In genomic region chr2:81078102-81078501, GRCh38 we compare ENCODE assay signal across 19 cellular contexts.
DNase-seq lines count a peak whose midpoint lies in the region; ATAC-seq and TF ChIP-seq lines count a peak whose summit lies in the region.
"Had no signal": no experiment of that assay in that cellular context is flagged by ENCODE, and none has a peak within 500 bp of the region (broad histone marks: within the 10 kb centered on the region; RNA-seq: fewer than 3 reads in every experiment).

No MANE protein-coding gene starts in this region.

- no peak overlapping the region for H2AK5ac ChIP-seq in trophoblast cell (ENCODE audit: low read length)

- H3K27ac Mint-ChIP-seq in GM23338 (peak overlapping the region; percentile 66; the same call in 1 of the 2 replicates), WTC11 (peak overlapping the region; percentile 97), neural progenitor cell (no peak overlapping the region)
- H3K27ac Mint-ChIP-seq: CD4-positive, alpha-beta T cell had no signal

- intact Hi-C loops in posterior cingulate gyrus (cut with DNase I), result no loop called here

- H3F3A ChIP-seq in GM23338 (replicated peaks; ENCODE audit: low read depth) (no peaks in the 10 kb centered on the region), neural progenitor cell (ENCODE audit: low read depth) (peaks cover 10% of the 10 kb centered on the region)

- CTCF ChIA-PET in WTC11 (lab: Charles Lee), result no interaction called here

- no peak overlapping the region for H3K18ac ChIP-seq in trophoblast cell (ENCODE audit: low read length)

- no peak overlapping the region for H2BK120ac ChIP-seq in trophoblast cell (ENCODE audit: insufficient read depth, low read length, poor library complexity)

- no peak for ATAC-seq in GM23338
- ATAC-seq in WTC11, result no peak
- ATAC-seq in GM19324 (IDR thresholded peaks at IDR 0.05; ENCODE audit: low FRiP score, unreplicated experiment), result no peak

- no peaks in the 10 kb centered on the region for H3K79me2 ChIP-seq in GM23338 (replicated peaks; ENCODE audit: insufficient read depth)
- H3K79me2 ChIP-seq in neural progenitor cell (ENCODE audit: low read depth), result no peaks in the 10 kb centered on the region
- no peaks in the 10 kb centered on the region for H3K79me2 ChIP-seq in trophoblast cell (ENCODE audit: control insufficient read depth, insufficient read depth, low read length, poor library complexity)

- no peaks in the 10 kb centered on the region for H3K36me3 Mint-ChIP-seq in GM23338 (ENCODE audit: low read depth)
- H3K36me3 Mint-ChIP-seq in WTC11, result no peaks in the 10 kb centered on the region
- no peaks in the 10 kb centered on the region for H3K36me3 Mint-ChIP-seq in neural progenitor cell

- H4K8ac ChIP-seq in trophoblast cell (ENCODE audit: low read depth, low read length), result no peak overlapping the region

- no CpG with 5 or more reads among the region's 4 CpGs for WGBS in trophoblast cell (ENCODE audit: extremely low coverage, insufficient coverage, insufficient read length)

- no peak overlapping the region for H4K12ac ChIP-seq in trophoblast cell (ENCODE audit: low read depth, low read length)

- H4K20me1 ChIP-seq in GM23338 (replicated peaks; ENCODE audit: insufficient read depth) (no peaks in the 10 kb centered on the region), neural progenitor cell (ENCODE audit: low read depth) (no peaks in the 10 kb centered on the region)

- peak overlapping the region; percentile 21 for H3K27ac ChIP-seq in GM23338 (ENCODE audit: low read depth)
- H3K27ac ChIP-seq in HUES6 (ENCODE audit: low read depth, low read length), result peak overlapping the region; percentile 69
- H3K27ac ChIP-seq in neural progenitor cell, result no peak overlapping the region
- no peak overlapping the region for H3K27ac ChIP-seq in trophoblast cell (ENCODE audit: low read depth, low read length)
- H3K27ac ChIP-seq: HL-60, KMS-11 had no signal

- TF ChIP-seq CTCF in GM23338 (conservative IDR thresholded peaks at IDR 0.05; ENCODE audit: low read depth in 2 of 2) (no peak), WTC11 (IDR thresholded peaks at IDR 0.05) (no peak), neural progenitor cell (IDR thresholded peaks at IDR 0.05) (no peak)

- H3K4me1 Mint-ChIP-seq in GM23338, result peaks cover 43% of the 10 kb centered on the region
- H3K4me1 Mint-ChIP-seq in WTC11, result peaks cover 45% of the 10 kb centered on the region
- H3K4me1 Mint-ChIP-seq in neural progenitor cell, result peaks cover 9% of the 10 kb centered on the region

- no peak for DNase-seq in GM23338 (ENCODE audit: low spot score)
- DNase-seq in WTC11 (ENCODE audit: low spot score), result no peak
- DNase-seq in neural progenitor cell (ENCODE audit: low spot score), result no peak
- DNase-seq in trophoblast cell, result no peak
- no peak for DNase-seq in posterior cingulate gyrus
- DNase-seq in glomerular visceral epithelial cell (ENCODE audit: extremely low spot score), result no peak
- DNase-seq: ACHN; BE2C; C1 segment of cervical spinal cord; Caco-2; CD4-positive, alpha-beta T cell; DMS153; DMS79; GF-D8; HCEC 1CT had no signal

- H2BK12ac ChIP-seq in trophoblast cell (ENCODE audit: low read length), result no peak overlapping the region

- H4K91ac ChIP-seq in trophoblast cell (ENCODE audit: low read depth, low read length), result no peak overlapping the region

- H3K27me3 Mint-ChIP-seq in GM23338 (ENCODE audit: insufficient read depth, low read depth, poor library complexity) (no peaks in the 10 kb centered on the region), WTC11 (ENCODE audit: low read depth) (no peaks in the 10 kb centered on the region), neural progenitor cell (ENCODE audit: insufficient read depth, low read depth) (no peaks in the 10 kb centered on the region)
- H3K27me3 Mint-ChIP-seq: CD4-positive, alpha-beta T cell had no signal

- H3K9me2 ChIP-seq in GM23338 (ENCODE audit: insufficient read depth), result no peaks in the 10 kb centered on the region

- H3K4me1 ChIP-seq in GM23338 (ENCODE audit: insufficient read depth) (peaks cover 38% of the 10 kb centered on the region), HUES6 (ENCODE audit: control insufficient read depth, insufficient read depth, low read length) (peaks cover 37% of the 10 kb centered on the region), neural progenitor cell (peaks cover 6% of the 10 kb centered on the region), trophoblast cell (ENCODE audit: control insufficient read depth in 1 of 2, insufficient read depth in 2 of 2, low read length in 2 of 2) (no peaks in the 10 kb centered on the region)
- H3K4me1 ChIP-seq: BE2C, Caco-2 had no signal

- H3K23ac ChIP-seq in trophoblast cell (ENCODE audit: low read length), result no peak overlapping the region

- no peak overlapping the region for H2BK5ac ChIP-seq in trophoblast cell (ENCODE audit: low read depth, low read length, poor library complexity)

- no peak overlapping the region for H3K4ac ChIP-seq in trophoblast cell (ENCODE audit: low read depth, low read length)

- H3K9me3 Mint-ChIP-seq in GM23338 (no peaks in the 10 kb centered on the region; the same call in 2 of the 3 replicates), WTC11 (peaks cover 3% of the 10 kb centered on the region; the same call in 1 of the 2 replicates), neural progenitor cell (no peaks in the 10 kb centered on the region)

- H2AFZ ChIP-seq in GM23338, result no peak overlapping the region
- H2AFZ ChIP-seq in neural progenitor cell (replicated peaks), result peak overlapping the region; percentile 66
- no peak overlapping the region for H2AFZ ChIP-seq in trophoblast cell (ENCODE audit: insufficient read depth, low read length, poor library complexity)

- no peak overlapping the region for H3K14ac ChIP-seq in trophoblast cell (ENCODE audit: low read length)

- H3K36me3 ChIP-seq in GM23338 (ENCODE audit: insufficient read depth) (no peaks in the 10 kb centered on the region), HUES6 (ENCODE audit: control insufficient read depth, insufficient read depth, low read length) (no peaks in the 10 kb centered on the region), neural progenitor cell (no peaks in the 10 kb centered on the region), trophoblast cell (ENCODE audit: control insufficient read depth in 1 of 2, insufficient read depth in 2 of 2, low read length in 2 of 2) (no peaks in the 10 kb centered on the region)
- H3K36me3 ChIP-seq: BE2C had no signal

- no peaks in the 10 kb centered on the region for H3K79me1 ChIP-seq in trophoblast cell (ENCODE audit: low read length)

- no peaks in the 10 kb centered on the region for H3K9me3 ChIP-seq in HUES6 (ENCODE audit: control insufficient read depth, insufficient read depth, low read depth, low read length)
- no peaks in the 10 kb centered on the region for H3K9me3 ChIP-seq in neural progenitor cell (ENCODE audit: low read depth)
- H3K9me3 ChIP-seq in trophoblast cell (ENCODE audit: insufficient read depth, low read depth, low read length), result no peaks in the 10 kb centered on the region
- H3K9me3 ChIP-seq: BE2C, Caco-2 had no signal

- no peaks in the 10 kb centered on the region for H3K27me3 ChIP-seq in GM23338 (ENCODE audit: insufficient read depth)
- no peaks in the 10 kb centered on the region for H3K27me3 ChIP-seq in HUES6 (ENCODE audit: control insufficient read depth, insufficient read depth, low read length)
- no peaks in the 10 kb centered on the region for H3K27me3 ChIP-seq in neural progenitor cell
- no peaks in the 10 kb centered on the region for H3K27me3 ChIP-seq in trophoblast cell (ENCODE audit: insufficient read depth, low read length)
- H3K27me3 ChIP-seq: BE2C had no signal

- H3K4me2 ChIP-seq in GM23338 (peak overlapping the region; percentile 53; the same call in 1 of the 2 replicates), neural progenitor cell (no peak overlapping the region), trophoblast cell (ENCODE audit: low read length) (no peak overlapping the region)
- H3K4me2 ChIP-seq: KMS-11 had no signal

- no peak overlapping the region for H3K4me3 ChIP-seq in GM23338
- no peak overlapping the region for H3K4me3 ChIP-seq in HUES6 (ENCODE audit: low read depth, low read length)
- H3K4me3 ChIP-seq in neural progenitor cell, result no peak overlapping the region
- H3K4me3 ChIP-seq in trophoblast cell (ENCODE audit: low read depth, low read length), result no peak overlapping the region

- no peak overlapping the region for H3K9ac ChIP-seq in HUES6 (ENCODE audit: low read length)
- no peak overlapping the region for H3K9ac ChIP-seq in neural progenitor cell
- no peak overlapping the region for H3K9ac ChIP-seq in trophoblast cell (ENCODE audit: low read length)
- H3K9ac ChIP-seq: KMS-11 had no signal

- POLR2A ChIA-PET in WTC11 (lab: Charles Lee), result no interaction called here

- H3K4me3 Mint-ChIP-seq in GM23338 (no peak overlapping the region), WTC11 (no peak overlapping the region), neural progenitor cell (no peak overlapping the region)
- H3K4me3 Mint-ChIP-seq: CD4-positive, alpha-beta T cell had no signal

TF ChIP-seq in GM23338, 12 proteins besides CTCF, POLR2A, EP300 and RAD21 (continues in another document):
- TF ChIP-seq EZH2 (IDR thresholded peaks at IDR 0.05; ENCODE audit: low read depth, unreplicated experiment), result no peak
- no peak for TF ChIP-seq JUNB (IDR thresholded peaks at IDR 0.05; ENCODE audit: unreplicated experiment)
- no peak for TF ChIP-seq CREB1 (CRISPR knock-in tag; IDR thresholded peaks at IDR 0.05; ENCODE audit: low read depth)

TF ChIP-seq in WTC11, 78 proteins besides CTCF, POLR2A, EP300 and RAD21 (continues in another document):
- TF ChIP-seq ELF4 (CRISPR knock-in tag; IDR thresholded peaks at IDR 0.05; ENCODE audit: low read depth) (no peak), RELA (CRISPR knock-in tag; IDR thresholded peaks at IDR 0.05; ENCODE audit: borderline replicate concordance) (no peak), TEAD1 (CRISPR knock-in tag; IDR thresholded peaks at IDR 0.05) (no peak), GTF2I (CRISPR knock-in tag; conservative IDR thresholded peaks at IDR 0.05) (no peak)
- TF ChIP-seq, protein P1, sequence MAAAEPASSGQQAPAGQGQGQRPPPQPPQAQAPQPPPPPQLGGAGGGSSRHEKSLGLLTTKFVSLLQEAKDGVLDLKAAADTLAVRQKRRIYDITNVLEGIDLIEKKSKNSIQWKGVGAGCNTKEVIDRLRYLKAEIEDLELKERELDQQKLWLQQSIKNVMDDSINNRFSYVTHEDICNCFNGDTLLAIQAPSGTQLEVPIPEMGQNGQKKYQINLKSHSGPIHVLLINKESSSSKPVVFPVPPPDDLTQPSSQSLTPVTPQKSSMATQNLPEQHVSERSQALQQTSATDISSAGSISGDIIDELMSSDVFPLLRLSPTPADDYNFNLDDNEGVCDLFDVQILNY (CRISPR knock-in tag; IDR thresholded peaks at IDR 0.05), result no peak

Comparison
In these comparisons a context has a peak if more than half of its experiments do, and no peak if none do; other contexts are left out.
1. H3K27ac ChIP-seq: peak in GM23338 (single experiment) and HUES6 (single experiment); none in neural progenitor cell (single experiment) and trophoblast cell (single experiment).